25 cellular contexts compared by ENCODE assay signal in genomic region chr2:80354858-80355257, GRCh38. TPM values are rescaled to one million over a fixed set of nuclear protein-coding genes. Genes with fewer than 3 reads are reported as not detected.
DNase-seq lines count a peak whose midpoint lies in the region; ATAC-seq, FAIRE-seq and TF ChIP-seq lines count a peak whose summit lies in the region.
"Had no signal": no experiment of that assay in that cellular context is flagged by ENCODE, and none has a peak within 500 bp of the region (broad histone marks: within the 10 kb centered on the region; RNA-seq: fewer than 3 reads in every experiment).

No MANE protein-coding gene starts in this region.

- H3K9me3 ChIP-seq in GM12878 (replicated peaks; ENCODE audit: control insufficient read depth, insufficient read depth, low read length): no peaks in the 10 kb centered on the region
- H3K9me3 ChIP-seq: BE2C, Caco-2 had no signal

- in situ Hi-C loops in GM12878 (cut with MboI): no loop called here
- in situ Hi-C loops in ACHN (cut with HindIII; ENCODE audit: low pct_ligation_motif_present, low pct_unique_long_range_greater_than_20kb, low sequenced_read_pairs): no loop called here

- no peak overlapping the region; the same call in 1 of the 2 replicates for H2AFZ ChIP-seq in GM12878 (ENCODE audit: control insufficient read depth, low read depth, low read length)

- intact Hi-C loops in GM12878 (cut with micrococcal nuclease; ENCODE audit: unreplicated experiment): no loop called here

- TF ChIP-seq EP300 in GM12878 (IDR thresholded peaks at IDR 0.05; ENCODE audit: borderline replicate concordance in 1 of 2, control insufficient read depth in 1 of 2, low read depth in 2 of 2, low read length in 2 of 2): no peak

- SMC1A ChIA-PET in GM12878 (lab: Charles Lee; ENCODE audit: uncharacterized antibody, unreplicated experiment): interaction anchor here (0.7 to 2.2 kb wide), 2 partner anchors 10 kb away, joined by 3 to 9 read pairs; no protein-coding TSS in a partner anchor

- H3K79me2 ChIP-seq in GM12878 (ENCODE audit: control insufficient read depth, insufficient read depth, low read length): no peaks in the 10 kb centered on the region

- 5% methylated on average over 1 of the region's 1 CpG for WGBS in GM12878 (ENCODE audit: insufficient coverage, insufficient replicate concordance, low lambda C conversion rate, missing lambda C conversion rate)

- no peaks in the 10 kb centered on the region for H4K20me1 ChIP-seq in GM12878 (ENCODE audit: control insufficient read depth, insufficient read depth)
- H4K20me1 ChIP-seq: BLaER1 had no signal

- no peaks in the 10 kb centered on the region for H3K27me3 ChIP-seq in GM12878 (replicated peaks in 1 of 2; ENCODE audit: control insufficient read depth in 2 of 2, insufficient read depth in 2 of 2, low read length in 1 of 2)
- H3K27me3 ChIP-seq: BE2C, BLaER1 had no signal

- H3K27ac Mint-ChIP-seq in effector memory CD8-positive, alpha-beta T cell: no peak overlapping the region
- H3K27ac Mint-ChIP-seq: CD14-positive monocyte; CD4-positive, CD25-positive, alpha-beta regulatory T cell; CD8-positive, alpha-beta memory T cell had no signal

- CTCF ChIA-PET in GM12878 (lab: Yijun Ruan, JAX): no interaction called here

- H3K9me3 Mint-ChIP-seq in effector memory CD8-positive, alpha-beta T cell: peaks cover 10 to 23% of the 10 kb centered on the region in 2 donors

- H3K9ac ChIP-seq in GM12878 (ENCODE audit: control insufficient read depth, insufficient read depth, low read length): no peak overlapping the region
- H3K9ac ChIP-seq: BLaER1 had no signal

- H3K4me2 ChIP-seq in GM12878 (ENCODE audit: control insufficient read depth, insufficient read depth): no peak overlapping the region
- H3K4me2 ChIP-seq: A549, BLaER1 had no signal

- H3K4me3 ChIP-seq in GM12878: no peak overlapping the region
- H3K4me3 ChIP-seq: A549, BLaER1 had no signal

- BruUV-seq in GM12878 (replicated peaks; lab: Mats Ljungman, UMichigan): no TSS peak

- ATAC-seq in GM18868 (IDR thresholded peaks at IDR 0.05; ENCODE audit: unreplicated experiment) (peak; percentile 43), GM12878 (peak; percentile 78)
- no peak for ATAC-seq in effector memory CD8-positive, alpha-beta T cell (replicated peaks)
- ATAC-seq: A549 had no signal

- no peak for TF ChIP-seq CTCF in GM12878 (IDR thresholded peaks at IDR 0.05 in 2 of 3, conservative IDR thresholded peaks at IDR 0.05 in 1 of 3; ENCODE audit: control insufficient read depth in 2 of 3, extremely low read depth in 1 of 3, insufficient read depth in 1 of 3, low read depth in 3 of 3, low read length in 3 of 3)

- DNase-seq in GM12878 (ENCODE audit: low read depth, low spot score): no peak
- DNase-seq in caudate nucleus (lab: John Stamatoyannopoulos, UW): no peak
- DNase-seq in NCI-H146 treated with DMSO at 0.1 percent for 48 hours (lab: John Stamatoyannopoulos, UW; ENCODE audit: unreplicated experiment): no peak
- DNase-seq in ACHN: no peak
- DNase-seq in COLO829 (ENCODE audit: low spot score): no peak
- DNase-seq in effector memory CD8-positive, alpha-beta T cell: no peak
- DNase-seq: 8988T; BE2C; C1 segment of cervical spinal cord; Caco-2; Calu3; CD4-positive, alpha-beta memory T cell; CD4-positive, CD25-positive, alpha-beta regulatory T cell; CD8-positive, alpha-beta memory T cell; DND-41; EL; GDM1 had no signal

- H3K27me3 Mint-ChIP-seq in effector memory CD8-positive, alpha-beta T cell: no peaks in the 10 kb centered on the region
- H3K27me3 Mint-ChIP-seq: CD4-positive, alpha-beta memory T cell; CD4-positive, CD25-positive, alpha-beta regulatory T cell; CD8-positive, alpha-beta memory T cell had no signal

- TF ChIP-seq POLR2A in GM12878 (IDR thresholded peaks at IDR 0.05; ENCODE audit: low read depth, low read length): no peak

- H3K36me3 Mint-ChIP-seq in effector memory CD8-positive, alpha-beta T cell (ENCODE audit: insufficient read depth): no peaks in the 10 kb centered on the region
- H3K36me3 Mint-ChIP-seq: CD14-positive monocyte; CD4-positive, alpha-beta memory T cell; CD4-positive, CD25-positive, alpha-beta regulatory T cell; CD8-positive, alpha-beta memory T cell had no signal

- no peaks in the 10 kb centered on the region for H3K4me1 Mint-ChIP-seq in effector memory CD8-positive, alpha-beta T cell (ENCODE audit: low read depth in 2 of 2)
- H3K4me1 Mint-ChIP-seq: CD14-positive monocyte; CD4-positive, alpha-beta memory T cell; CD4-positive, CD25-positive, alpha-beta regulatory T cell; CD8-positive, alpha-beta memory T cell had no signal

- H3K4me1 ChIP-seq in GM12878 (ENCODE audit: control insufficient read depth, insufficient read depth, low read length): no peaks in the 10 kb centered on the region
- H3K4me1 ChIP-seq: A549, BE2C, BLaER1, Caco-2 had no signal

- H3K36me3 ChIP-seq in GM12878 (ENCODE audit: control insufficient read depth in 2 of 2, insufficient read depth in 2 of 2, low read length in 1 of 2): no peaks in the 10 kb centered on the region
- H3K36me3 ChIP-seq: BE2C, BLaER1 had no signal

- no peak for TF ChIP-seq RAD21 in GM12878 (IDR thresholded peaks at IDR 0.05; ENCODE audit: insufficient read depth, low read depth, low read length)

- RAD21 ChIA-PET in GM12878 (lab: Charles Lee; ENCODE audit: unreplicated experiment): no interaction called here

- H3K4me3 Mint-ChIP-seq in effector memory CD8-positive, alpha-beta T cell: no peak overlapping the region
- H3K4me3 Mint-ChIP-seq: CD14-positive monocyte; CD4-positive, alpha-beta memory T cell; CD4-positive, CD25-positive, alpha-beta regulatory T cell; CD8-positive, alpha-beta memory T cell had no signal

- H3K27ac ChIP-seq in GM12878 (ENCODE audit: control insufficient read depth, insufficient read depth) (no peak overlapping the region), caudate nucleus (ENCODE audit: low read depth, low read length) (peak overlapping the region; percentile 69)
- H3K27ac ChIP-seq: A549, BLaER1 had no signal

- no peak for FAIRE-seq in GM12878 (lab: Jason Lieb, UNC)
- FAIRE-seq: A549, D721Med, GM12891 had no signal

- POLR2A ChIA-PET in GM12878 (lab: Charles Lee): no interaction called here

TF ChIP-seq in GM12878, 131 proteins besides CTCF, POLR2A, EP300 and RAD21:
- TF ChIP-seq POLR2AphosphoS2 (IDR thresholded peaks at IDR 0.05; ENCODE audit: low read depth, low read length) (no peak), SMAD1 (IDR thresholded peaks at IDR 0.05; ENCODE audit: low read depth, partially characterized antibody) (no peak), DPF2 (IDR thresholded peaks at IDR 0.05) (0 out of 2 replicates have a peak, but pooled peaks have one; percentile 17), BHLHE40 (IDR thresholded peaks at IDR 0.05; ENCODE audit: borderline replicate concordance in 1 of 2, low read depth in 2 of 2, low read length in 1 of 2) (peak in 1 of 2 experiments; percentile 67; a peak in 2 of 4 replicates), IKZF2 (IDR thresholded peaks at IDR 0.05) (peak in 1 of 2 experiments; percentile 32; a peak in 2 of 4 replicates)

RNA-seq across cellular contexts. Expression of gene LRRTM1, which starts 50.3 kb away (rescaled TPM):
- total RNA-seq in GM12878 (2013; cell fraction: nucleolus; rRNA removed): not detected in 2 replicates
- not detected in 2 replicates for total RNA-seq in GM12878 (2014; rRNA removed)
- total RNA-seq in GM12878 (2014; rRNA removed; fragmentation: Illumina TruSeq; extraction: Trizol): not detected in 2 replicates
- total RNA-seq in GM12878 (2021): not detected in 2 replicates
- polyA plus RNA-seq in GM12878 (2011; ENCODE audit: low read depth): not detected
- not detected in 2 replicates for polyA plus RNA-seq in GM12878 (2011; rRNA removed)
- polyA plus RNA-seq in GM12878 (2011; cell fraction: cytosol; rRNA removed): not detected in 2 replicates
- not detected in 2 replicates for polyA plus RNA-seq in GM12878 (2011; cell fraction: nucleus; rRNA removed)
- polyA plus RNA-seq in GM12878 (2012): not detected in 2 replicates
- polyA plus RNA-seq in GM12878 (2014; fragmentation: Illumina TruSeq; extraction: Trizol): not detected in 2 replicates
- not detected for polyA plus RNA-seq in GM12878 (2014; fragmentation: Nextera tagmentation; extraction: Ambion mirVana)
- not detected in 2 replicates for polyA plus RNA-seq in GM12878 (2014; rRNA removed)
- polyA plus RNA-seq in GM12878 (2016; fragmentation: Nextera tagmentation; extraction: Ambion mirVana): not detected
- not detected in 2 replicates for polyA minus RNA-seq in GM12878 (2011; rRNA and poly(A)+ RNA removed)
- not detected in 2 replicates for polyA minus RNA-seq in GM12878 (2011; cell fraction: cytosol; rRNA and poly(A)+ RNA removed)
- not detected in 2 replicates for polyA minus RNA-seq in GM12878 (2011; cell fraction: nucleus; rRNA and poly(A)+ RNA removed)
- total RNA-seq: Caco-2; Calu3; CD4-positive, alpha-beta memory T cell; CD4-positive, CD25-positive, alpha-beta regulatory T cell; CD8-positive, alpha-beta memory T cell; Daoy had no signal
- polyA plus RNA-seq: A549; AG04450; CD14-positive monocyte; CD4-positive, alpha-beta memory T cell; CD4-positive, CD25-positive, alpha-beta regulatory T cell; CD8-positive, alpha-beta memory T cell had no signal
